8 cellular contexts compared by ENCODE assay signal in the genomic region with DNA sequence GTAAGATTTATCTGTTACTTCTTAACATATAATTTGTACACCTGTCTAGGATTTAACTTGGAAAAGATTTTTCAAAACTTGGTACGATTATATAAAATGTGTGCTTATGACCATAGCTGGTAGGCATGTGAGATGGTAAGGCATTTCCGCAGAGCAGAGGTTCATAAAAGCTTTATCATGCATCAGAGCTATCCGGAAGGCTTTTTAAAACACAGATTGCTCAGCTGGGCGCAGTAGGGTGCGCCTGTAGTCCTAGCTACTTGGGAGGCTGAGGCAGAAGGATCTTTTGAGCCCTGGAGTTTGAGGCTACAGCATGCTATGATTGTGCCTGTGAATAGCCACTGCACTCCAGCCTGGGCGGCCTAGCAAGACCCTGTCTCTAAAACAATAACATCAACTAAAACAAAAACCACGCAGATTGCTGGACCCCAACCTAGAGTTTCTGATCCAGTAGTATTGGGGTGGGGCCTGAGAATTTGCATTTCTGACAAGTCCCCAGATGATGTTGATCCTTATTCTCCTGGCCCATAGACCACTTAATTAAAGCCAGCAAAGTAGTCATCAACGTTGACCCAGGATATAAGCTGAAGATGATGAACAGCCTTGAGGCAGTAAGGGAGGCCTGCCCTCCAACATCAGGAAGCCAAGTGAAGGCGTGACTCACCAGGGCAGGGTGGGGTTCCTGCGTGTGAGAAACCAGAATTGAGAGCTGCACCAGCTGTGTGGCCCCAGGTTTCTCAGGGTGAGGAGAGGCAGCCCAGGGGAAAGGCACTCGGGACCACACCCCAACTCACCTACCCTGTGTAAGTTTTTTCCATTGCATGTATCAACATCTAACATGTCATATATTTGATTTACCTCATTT. TPM values are rescaled to one million over a fixed set of nuclear protein-coding genes. Genes with fewer than 3 reads are reported as not detected.
DNase-seq lines count a peak whose midpoint lies in the region; ATAC-seq lines count a peak whose summit lies in the region.

No MANE protein-coding gene starts in this region.

- intact Hi-C loops in Right ventricle myocardium inferior (cut with DNase I), result no loop called here

- peak; percentile 83 for DNase-seq in NK-92 treated with Interleukin-12 subunit alpha and Interleukin-12 subunit beta, amount 100 ng/mL, for 24 hours (lab: John Stamatoyannopoulos, UW)
- DNase-seq in NK-92 (lab: John Stamatoyannopoulos, UW; ENCODE audit: unreplicated experiment) (no peak), NCI-H226 (peak; percentile 96), Right ventricle myocardium inferior (ENCODE audit: missing footprints) (peak; percentile 71), anterior cingulate cortex (lab: John Stamatoyannopoulos, UW) (no peak), midbrain (lab: John Stamatoyannopoulos, UW) (no peak)
- DNase-seq in activated T-cell treated with anti-CD3 and anti-CD28 coated beads, Interleukin-2, amount 50 U/mL, for 48 hours, result peak; percentile 75 to 78
- DNase-seq in stimulated activated CD8-positive, alpha-beta memory T cell treated with anti-CD3 and anti-CD28 coated beads, Interleukin-15, amount 100 ng/mL, for 1 hour (ENCODE audit: low read depth), result peak; percentile 46

- ATAC-seq in Right ventricle myocardium inferior, result no peak

RNA-seq across cellular contexts. Expression of gene SLC20A1, which starts 21.6 kb away (rescaled TPM):
- total RNA-seq in Right ventricle myocardium inferior, result 10.2 TPM

RNA-seq across cellular contexts. Expression of gene CHCHD5, which starts 39.7 kb away (rescaled TPM):
- 20.8 TPM for total RNA-seq in Right ventricle myocardium inferior

Comparison
In these comparisons a context has a peak if more than half of its experiments do, and no peak if none do; other contexts are left out.
1. DNase-seq: peak in NK-92 treated with Interleukin-12 subunit alpha and Interleukin-12 subunit beta, amount 100 ng/mL, for 24 hours (single experiment), NCI-H226 (single experiment), activated T-cell treated with anti-CD3 and anti-CD28 coated beads, Interleukin-2, amount 50 U/mL, for 48 hours (2 of 2), Right ventricle myocardium inferior (single experiment) and stimulated activated CD8-positive, alpha-beta memory T cell treated with anti-CD3 and anti-CD28 coated beads, Interleukin-15, amount 100 ng/mL, for 1 hour (single experiment); none in NK-92 (single experiment), anterior cingulate cortex (0 of 58) and midbrain (single experiment).